Comparison of ENCODE assay signal across 9 cellular contexts in genomic region chr11:110148775-110149744, GRCh38. TPM values are rescaled to one million over a fixed set of nuclear protein-coding genes. Genes with fewer than 3 reads are reported as not detected.
DNase-seq lines count a peak whose midpoint lies in the region; ATAC-seq and TF ChIP-seq lines count a peak whose summit lies in the region.
"Had no signal": no experiment of that assay in that cellular context is flagged by ENCODE, and none has a peak within 500 bp of the region (broad histone marks: within the 10 kb centered on the region; RNA-seq: fewer than 3 reads in every experiment).

No MANE protein-coding gene starts in this region.

- no peaks in the 10 kb centered on the region for H3K9me3 Mint-ChIP-seq in activated naive CD4-positive, alpha-beta T cell treated with anti-CD3 and anti-CD28 coated beads for 36 hours

- no peak overlapping the region for H3K4me3 ChIP-seq in Peyer's patch

- H3K9me3 ChIP-seq in Peyer's patch, result no peaks in the 10 kb centered on the region
- H3K9me3 ChIP-seq: neutrophil had no signal

- H3K27ac Mint-ChIP-seq in activated naive CD4-positive, alpha-beta T cell treated with anti-CD3 and anti-CD28 coated beads for 36 hours, result no peak overlapping the region

- TF ChIP-seq CTCF in Peyer's patch (IDR thresholded peaks at IDR 0.05), result no peak

- no peaks in the 10 kb centered on the region for H3K4me1 Mint-ChIP-seq in activated naive CD4-positive, alpha-beta T cell treated with anti-CD3 and anti-CD28 coated beads for 36 hours (ENCODE audit: low read depth)

- H3K27me3 ChIP-seq in Peyer's patch, result no peaks in the 10 kb centered on the region
- H3K27me3 ChIP-seq: neutrophil had no signal

- DNase-seq in AG20443 (ENCODE audit: low spot score) (peak; percentile 18), H4 (ENCODE audit: low spot score) (peak; percentile 58), SW 1271 (lab: John Stamatoyannopoulos, UW) (peak; percentile 85 to 99), left cardiac atrium (no peak), NCI-H82 (lab: John Stamatoyannopoulos, UW) (no peak), Peyer's patch (no peak), NCI-H2107 (lab: John Stamatoyannopoulos, UW) (no peak)
- no peak for DNase-seq in activated naive CD4-positive, alpha-beta T cell treated with anti-CD3 and anti-CD28 coated beads for 36 hours

- H3K27ac ChIP-seq in Peyer's patch, result no peak overlapping the region
- H3K27ac ChIP-seq: neutrophil had no signal

- TF ChIP-seq POLR2A in Peyer's patch (IDR thresholded peaks at IDR 0.05), result no peak

- peaks cover 10% of the 10 kb centered on the region for H3K27me3 Mint-ChIP-seq in activated naive CD4-positive, alpha-beta T cell treated with anti-CD3 and anti-CD28 coated beads for 36 hours (ENCODE audit: low read depth)

- intact Hi-C loops in left cardiac atrium (cut with DNase I), result no loop called here
- intact Hi-C loops in activated naive CD4-positive, alpha-beta T cell treated with anti-CD3 and anti-CD28 coated beads for 36 hours (cut with micrococcal nuclease), result no loop called here

- H3K36me3 ChIP-seq in Peyer's patch, result peaks cover 0 to 5% (median 0%) of the 10 kb centered on the region in 3 donors

- no peaks in the 10 kb centered on the region for H3K4me1 ChIP-seq in Peyer's patch

- peak; percentile 30 to 89 for ATAC-seq in left cardiac atrium

- CTCF ChIA-PET in activated naive CD4-positive, alpha-beta T cell treated with anti-CD3 and anti-CD28 coated beads for 36 hours (lab: Charles Lee), result no interaction called here

- H3K36me3 Mint-ChIP-seq in activated naive CD4-positive, alpha-beta T cell treated with anti-CD3 and anti-CD28 coated beads for 36 hours (ENCODE audit: low read depth), result no peaks in the 10 kb centered on the region

- H3K4me3 Mint-ChIP-seq in activated naive CD4-positive, alpha-beta T cell treated with anti-CD3 and anti-CD28 coated beads for 36 hours, result no peak overlapping the region

RNA-seq across cellular contexts. Expression of gene ZC3H12C, which starts 55.9 kb away (rescaled TPM):
- total RNA-seq in H4 (2014; rRNA removed; shearing (Covaris generic)), result 3.0 and 4.5 TPM in 2 replicates
- total RNA-seq in left cardiac atrium (10 to 100 TPM; 12.5 to 18.7 TPM), Peyer's patch (10 to 100 TPM in 3 of 4 donors, 1 to 10 TPM in 1; 5.7 to 17.3 (median 11.4) TPM)
- not detected for total RNA-seq in activated naive CD4-positive, alpha-beta T cell treated with anti-CD3 and anti-CD28 coated beads for 36 hours

Comparison
In these comparisons a context has a peak if more than half of its experiments do, and no peak if none do; other contexts are left out.
1. DNase-seq: peak in AG20443 (single experiment), H4 (single experiment) and SW 1271 (2 of 2); none in left cardiac atrium (single experiment), NCI-H82 (single experiment), Peyer's patch (0 of 3), NCI-H2107 (single experiment) and activated naive CD4-positive, alpha-beta T cell treated with anti-CD3 and anti-CD28 coated beads for 36 hours (single experiment).